21 cellular contexts compared by ENCODE assay signal in genomic region chr2:214477305-214477704, GRCh38.
"Had no signal": no experiment of that assay in that cellular context is flagged by ENCODE, and none has a peak within 500 bp of the region (broad histone marks: within the 10 kb centered on the region; RNA-seq: fewer than 3 reads in every experiment).

No MANE protein-coding gene starts in this region.

- H3K36me3 ChIP-seq: SJSA1 had no signal

- H3K4me3 ChIP-seq: SJSA1 had no signal

- DNase-seq: Karpas-422, KG1, MM.1S, NCI-H1092 treated with DMSO at 0.1 percent for 48 hours, NCI-H1436, NCI-H187, NCI-H2029, NCI-H2081 treated with DMSO at 0.1 percent for 48 hours, NCI-H2171, NCI-H446, NCI-H510A, NCI-H524 treated with DMSO at 0.1 percent for 48 hours, NCI-H69, NCI-H774, SIG-M5, SK-N-SH, SW 1271 had no signal

- ATAC-seq: HepG2, Panc1 had no signal

- H3K4me1 ChIP-seq: SJSA1 had no signal

- H3K27ac ChIP-seq: RWPE1, SJSA1 had no signal

- H3K9me3 ChIP-seq: SJSA1, SK-N-SH had no signal
